11 cellular contexts compared by ENCODE assay signal in genomic region chr17:4788159-4788806, GRCh38. TPM values are rescaled to one million over a fixed set of nuclear protein-coding genes. Genes with fewer than 3 reads are reported as not detected.
DNase-seq lines count a peak whose midpoint lies in the region; ATAC-seq and TF ChIP-seq lines count a peak whose summit lies in the region.
"Had no signal": no experiment of that assay in that cellular context is flagged by ENCODE, and none has a peak within 500 bp of the region (broad histone marks: within the 10 kb centered on the region; RNA-seq: fewer than 3 reads in every experiment).

No MANE protein-coding gene starts in this region.

- 71 to 84% methylated on average over 14 of the region's 14 CpGs for WGBS in esophagus squamous epithelium, 2 donors
- WGBS in stomach, 5 donors, result 73 to 83% (median 77%) methylated on average over 14 of the region's 14 CpGs
- 86 to 87% methylated on average over 14 of the region's 14 CpGs for WGBS in upper lobe of left lung, 2 donors

- H3K27ac ChIP-seq in esophagus squamous epithelium (peak overlapping the region in 3 of 4 donors; percentile 95 to 97 (median 96)), stomach (peak overlapping the region in 2 of 5 donors; percentile 98), upper lobe of left lung (peak overlapping the region in 2 of 4 donors; percentile 89 to 95)

- H3K27me3 ChIP-seq in esophagus squamous epithelium, result peaks cover 0 to 32% (median 0%) of the 10 kb centered on the region in 4 donors
- peaks cover 0 to 39% (median 12%) of the 10 kb centered on the region in 3 donors for H3K27me3 ChIP-seq in stomach
- H3K27me3 ChIP-seq in upper lobe of left lung, result peaks cover 0 to 8% (median 0%) of the 10 kb centered on the region in 4 donors

- no peak for ATAC-seq in upper lobe of left lung (ENCODE audit: low FRiP score in 2 of 2)

- peaks cover 33% of the 10 kb centered on the region for H3K4me1 Mint-ChIP-seq in activated T-cell treated with anti-CD3 and anti-CD28 coated beads, Interleukin-2, amount 50 U/mL, for 24 hours (ENCODE audit: low read depth)

- H3K9me3 Mint-ChIP-seq in activated T-cell treated with anti-CD3 and anti-CD28 coated beads, Interleukin-2, amount 50 U/mL, for 24 hours, result no peaks in the 10 kb centered on the region

- TF ChIP-seq EP300 in stomach (IDR thresholded peaks at IDR 0.05) (no peak), upper lobe of left lung (IDR thresholded peaks at IDR 0.05) (no peak)

- H3K4me3 Mint-ChIP-seq in activated T-cell treated with anti-CD3 and anti-CD28 coated beads, Interleukin-2, amount 50 U/mL, for 24 hours, result no peak overlapping the region

- intact Hi-C loops in esophagus squamous epithelium (cut with DNase I), result loop anchor here (5.0 kb wide), 2 partner anchors 51 to 99 kb away; partner anchors contain the start of genes CXCL16 and ZMYND15
- intact Hi-C loops in stomach (cut with DNase I; ENCODE audit: low total_unique reads), result loop anchor here (5.0 to 10.0 kb wide), 3 partner anchors 53 to 94 kb away; partner anchors contain the start of genes CXCL16, MED11, PELP1 and ZMYND15

- TF ChIP-seq POLR2A in esophagus squamous epithelium (IDR thresholded peaks at IDR 0.05), result no peak
- no peak for TF ChIP-seq POLR2A in stomach (IDR thresholded peaks at IDR 0.05)
- TF ChIP-seq POLR2A in upper lobe of left lung (IDR thresholded peaks at IDR 0.05), result no peak

- H3K36me3 ChIP-seq in esophagus squamous epithelium, result no peaks in the 10 kb centered on the region
- no peaks in the 10 kb centered on the region for H3K36me3 ChIP-seq in stomach
- H3K36me3 ChIP-seq in upper lobe of left lung, result no peaks in the 10 kb centered on the region
- H3K36me3 ChIP-seq: BE2C had no signal

- peak overlapping the region in 3 of 4 donors; percentile 44 to 89 (median 62) for H3K4me3 ChIP-seq in esophagus squamous epithelium
- peak overlapping the region in 3 of 4 donors; percentile 54 to 76 (median 64) for H3K4me3 ChIP-seq in stomach
- H3K4me3 ChIP-seq in upper lobe of left lung, result peak overlapping the region in 2 of 4 donors; percentile 70 to 79

- peaks cover 21 to 58% (median 32%) of the 10 kb centered on the region in 3 donors for H3K4me1 ChIP-seq in esophagus squamous epithelium
- peaks cover 39 to 59% (median 48%) of the 10 kb centered on the region in 4 donors for H3K4me1 ChIP-seq in stomach
- peaks cover 33 to 47% (median 39%) of the 10 kb centered on the region in 4 donors for H3K4me1 ChIP-seq in upper lobe of left lung
- H3K4me1 ChIP-seq: BE2C had no signal

- peak in 1 of 6 experiments; percentile 17 for TF ChIP-seq CTCF in esophagus squamous epithelium (IDR thresholded peaks at IDR 0.05)
- no peak for TF ChIP-seq CTCF in stomach (IDR thresholded peaks at IDR 0.05)
- no peak for TF ChIP-seq CTCF in upper lobe of left lung (IDR thresholded peaks at IDR 0.05)

- H3K27ac Mint-ChIP-seq in activated T-cell treated with anti-CD3 and anti-CD28 coated beads, Interleukin-2, amount 50 U/mL, for 24 hours, result peak overlapping the region; percentile 14

- no peak for DNase-seq in activated T-cell treated with anti-CD3 and anti-CD28 coated beads, Interleukin-2, amount 50 U/mL, for 24 hours
- DNase-seq in activated T-cell treated with anti-CD3 and anti-CD28 coated beads, Interleukin-2, amount 50 U/mL, for 48 hours, result no peak
- DNase-seq in esophagus squamous epithelium (lab: John Stamatoyannopoulos, UW) (no peak), stomach (no peak), NCI-H748 (lab: John Stamatoyannopoulos, UW; ENCODE audit: unreplicated experiment) (no peak), upper lobe of left lung (no peak)
- DNase-seq: activated CD4-positive, alpha-beta T cell treated with anti-CD3 and anti-CD28 coated beads for 1 hour; BE2C; NCI-H446 had no signal

- no peaks in the 10 kb centered on the region for H3K36me3 Mint-ChIP-seq in activated T-cell treated with anti-CD3 and anti-CD28 coated beads, Interleukin-2, amount 50 U/mL, for 24 hours (ENCODE audit: low read depth)

- peaks cover 57% of the 10 kb centered on the region for H3K27me3 Mint-ChIP-seq in activated T-cell treated with anti-CD3 and anti-CD28 coated beads, Interleukin-2, amount 50 U/mL, for 24 hours

- H3K9me3 ChIP-seq in esophagus squamous epithelium (no peaks in the 10 kb centered on the region), stomach (no peaks in the 10 kb centered on the region), upper lobe of left lung (no peaks in the 10 kb centered on the region)
- H3K9me3 ChIP-seq: BE2C had no signal

RNA-seq across cellular contexts. Expression of gene GLTPD2, which starts 0.5 kb away (rescaled TPM):
- total RNA-seq in esophagus squamous epithelium (1 to 10 TPM in 3 of 4 donors, not detected in 1; 1.1 to 2.0 (median 1.1) TPM), stomach (not detected), upper lobe of left lung (under 1 TPM in 2 of 6 donors, not detected in 4; 0.24 to 0.97 TPM)
- polyA plus RNA-seq in stomach, result under 1 TPM in 1 of 3 donors, not detected in 2; 0.15 TPM
- total RNA-seq: esophagus mucosa, renal cortical epithelial cell had no signal

RNA-seq across cellular contexts. Expression of gene VMO1, which starts 2.1 kb away (rescaled TPM):
- total RNA-seq in esophagus squamous epithelium (1 to 10 TPM in 3 of 4 donors, not detected in 1; 1.3 to 5.2 (median 1.5) TPM), stomach (1 to 10 TPM in 2 of 5 donors, not detected in 3; 1.5 to 2.3 TPM), upper lobe of left lung (10 to 100 TPM in 4 of 6 donors, 1 to 10 TPM in 1, not detected in 1; 3.1 to 28.8 (median 13.4) TPM)
- polyA plus RNA-seq in stomach, result 1 to 10 TPM; 1.4 to 3.0 (median 2.7) TPM
- total RNA-seq: renal cortical epithelial cell had no signal

RNA-seq across cellular contexts. Expression of gene PSMB6, which starts 7.7 kb away (rescaled TPM):
- 100 to 1,000 TPM; 154 to 216 (median 201) TPM for total RNA-seq in esophagus squamous epithelium
- 100 to 1,000 TPM in 2 of 5 donors, 10 to 100 TPM in 3; 60.2 to 118 (median 80.5) TPM for total RNA-seq in stomach
- 100 to 1,000 TPM; 187 to 200 (median 187) TPM for polyA plus RNA-seq in stomach
- total RNA-seq in upper lobe of left lung, result 100 to 1,000 TPM in 4 of 6 donors, 10 to 100 TPM in 2; 44.0 to 149 (median 110) TPM

RNA-seq across cellular contexts. Expression of gene TM4SF5, which starts 16.6 kb away (rescaled TPM):
- total RNA-seq in esophagus squamous epithelium, result not detected
- 100 to 1,000 TPM in 1 of 5 donors, 1 to 10 TPM in 2, not detected in 2; 6.7 to 199 (median 9.5) TPM for total RNA-seq in stomach
- polyA plus RNA-seq in stomach, result 1 to 10 TPM; 2.3 to 9.1 (median 6.1) TPM
- not detected for total RNA-seq in upper lobe of left lung
- total RNA-seq: esophagus mucosa, renal cortical epithelial cell had no signal
